Comparison of ENCODE assay signal across 7 cellular contexts in the genomic region with DNA sequence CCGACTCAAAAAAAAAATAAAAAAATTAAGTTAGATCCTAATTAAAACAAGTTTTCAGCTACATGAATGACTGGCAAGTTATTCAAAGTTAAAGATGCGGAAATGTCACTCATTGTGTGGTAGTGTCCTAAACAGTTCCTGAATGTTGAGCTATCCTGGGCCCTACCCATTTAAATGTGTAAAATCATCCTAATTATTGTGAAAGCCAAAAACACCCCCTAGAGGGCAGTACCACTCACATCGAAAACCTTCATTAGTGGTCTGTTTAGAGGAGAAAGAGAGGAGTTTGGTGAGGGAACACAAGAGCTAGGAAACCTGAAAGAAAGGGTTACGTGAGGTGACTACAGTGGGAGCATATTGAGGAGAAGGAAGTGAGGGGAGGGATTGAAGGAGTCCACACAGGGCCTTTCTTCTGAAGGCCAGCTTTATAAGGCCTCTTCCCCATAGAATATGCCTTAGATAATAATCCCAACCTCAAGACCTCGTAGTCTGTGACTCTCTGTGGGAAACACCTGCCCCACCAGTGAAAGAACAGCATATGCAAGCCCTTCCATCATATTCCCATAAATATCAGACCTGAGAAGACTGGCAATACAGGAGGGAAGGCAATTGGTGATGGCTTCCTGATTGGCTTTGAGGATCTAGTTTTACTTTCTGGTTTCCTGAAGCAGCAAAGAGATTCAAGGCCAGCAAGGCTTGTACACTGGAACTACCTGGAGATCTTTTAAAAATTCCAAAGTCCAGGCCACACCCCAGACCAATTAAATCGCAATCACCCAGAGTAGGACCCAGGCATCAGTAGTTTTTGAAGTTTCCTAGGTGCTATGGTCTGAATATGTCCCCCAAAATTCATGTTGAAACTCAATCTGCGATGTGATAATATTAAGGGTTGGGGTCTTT. TPM values are rescaled to one million over a fixed set of nuclear protein-coding genes. Genes with fewer than 3 reads are reported as not detected.
DNase-seq lines count a peak whose midpoint lies in the region; ATAC-seq and TF ChIP-seq lines count a peak whose summit lies in the region.

No MANE protein-coding gene starts in this region.

- no peak overlapping the region for H2AFZ ChIP-seq in GM23338

- H3K4me1 Mint-ChIP-seq in GM23338 (peaks cover 21% of the 10 kb centered on the region; the same call in 2 of the 3 replicates), endodermal cell (peaks cover 35% of the 10 kb centered on the region), natural killer cell (peaks cover 33 to 37% of the 10 kb centered on the region in 2 donors)
- peaks cover 20% of the 10 kb centered on the region for H3K4me1 Mint-ChIP-seq in T-helper 2 cell treated with Interferon-gamma antibody and Interleukin-4, amounts not matched to agents 5 μg/mL and 100 μg/mL, for 36 hours (ENCODE audit: low read depth)

- peak; percentile 27 for ATAC-seq in GM23338
- peak; percentile 24 to 38 (median 36) for ATAC-seq in natural killer cell
- no peak for ATAC-seq in GM18519 (IDR thresholded peaks at IDR 0.05; ENCODE audit: low FRiP score, unreplicated experiment)

- H3K27me3 ChIP-seq in GM23338 (ENCODE audit: insufficient read depth) (peaks cover 7% of the 10 kb centered on the region; the same call in 1 of the 2 replicates), endodermal cell (ENCODE audit: control insufficient read depth, insufficient read depth, low read length, poor library complexity, severe bottlenecking) (no peaks in the 10 kb centered on the region)

- peaks cover 6% of the 10 kb centered on the region; the same call in 1 of the 2 replicates for H3K79me2 ChIP-seq in GM23338 (replicated peaks; ENCODE audit: insufficient read depth)

- no peak overlapping the region for H3K4me3 Mint-ChIP-seq in GM23338
- H3K4me3 Mint-ChIP-seq in T-helper 2 cell treated with Interferon-gamma antibody and Interleukin-4, amounts not matched to agents 5 μg/mL and 100 μg/mL, for 36 hours: no peak overlapping the region
- H3K4me3 Mint-ChIP-seq in endodermal cell: no peak overlapping the region
- no peak overlapping the region for H3K4me3 Mint-ChIP-seq in natural killer cell

- no peaks in the 10 kb centered on the region for H4K20me1 ChIP-seq in GM23338 (replicated peaks; ENCODE audit: insufficient read depth)

- H3K4me3 ChIP-seq in GM23338: no peak overlapping the region
- no peak overlapping the region for H3K4me3 ChIP-seq in endodermal cell (ENCODE audit: low read length)

- H3K27ac ChIP-seq in GM23338 (ENCODE audit: low read depth): no peak overlapping the region
- H3K27ac ChIP-seq in endodermal cell (ENCODE audit: low read depth, low read length): no peak overlapping the region

- TF ChIP-seq CTCF in GM23338 (conservative IDR thresholded peaks at IDR 0.05; ENCODE audit: low read depth in 2 of 2): peak; percentile 57 to 79
- peak; percentile 83 for TF ChIP-seq CTCF in endodermal cell (conservative IDR thresholded peaks at IDR 0.05)
- peak; percentile 73 for TF ChIP-seq CTCF in natural killer cell (IDR thresholded peaks at IDR 0.05)

- H3K9me3 ChIP-seq in endodermal cell (ENCODE audit: control insufficient read depth, low read length): no peaks in the 10 kb centered on the region

- DNase-seq in ELR (ENCODE audit: low read depth) (peak; percentile 67), GM23338 (ENCODE audit: low spot score) (peak; percentile 84), NCI-H1694 (lab: John Stamatoyannopoulos, UW) (peak; percentile 71), endodermal cell (peak; percentile 65), natural killer cell (no peak)
- no peak for DNase-seq in T-helper 2 cell treated with Interferon-gamma antibody and Interleukin-4, amounts not matched to agents 5 μg/mL and 100 μg/mL, for 36 hours (ENCODE audit: low spot score)

- H3K27me3 Mint-ChIP-seq in GM23338 (ENCODE audit: insufficient read depth, low read depth, poor library complexity): peaks cover 10% of the 10 kb centered on the region
- no peaks in the 10 kb centered on the region for H3K27me3 Mint-ChIP-seq in T-helper 2 cell treated with Interferon-gamma antibody and Interleukin-4, amounts not matched to agents 5 μg/mL and 100 μg/mL, for 36 hours (ENCODE audit: low read depth)
- H3K27me3 Mint-ChIP-seq in endodermal cell (ENCODE audit: insufficient read depth): no peaks in the 10 kb centered on the region
- H3K27me3 Mint-ChIP-seq in natural killer cell (ENCODE audit: low read depth in 2 of 2): no peaks in the 10 kb centered on the region

- 77 to 86% methylated on average over 3 to 7 of the region's 7 CpGs for WGBS in endodermal cell (ENCODE audit: insufficient coverage in 1 of 2, insufficient read length in 1 of 2), 2 experiments

- H3K36me3 Mint-ChIP-seq in GM23338 (ENCODE audit: low read depth) (no peaks in the 10 kb centered on the region; the same call in 2 of the 3 replicates), endodermal cell (ENCODE audit: low read depth) (no peaks in the 10 kb centered on the region), natural killer cell (no peaks in the 10 kb centered on the region)
- H3K36me3 Mint-ChIP-seq in T-helper 2 cell treated with Interferon-gamma antibody and Interleukin-4, amounts not matched to agents 5 μg/mL and 100 μg/mL, for 36 hours (ENCODE audit: low read depth): no peaks in the 10 kb centered on the region

- H3K9ac ChIP-seq in endodermal cell (ENCODE audit: extremely low read depth, low read length, poor library complexity, severe bottlenecking): no peak overlapping the region

- no peak overlapping the region for H3K4me2 ChIP-seq in GM23338

- no peak overlapping the region for H3K27ac Mint-ChIP-seq in GM23338
- H3K27ac Mint-ChIP-seq in T-helper 2 cell treated with Interferon-gamma antibody and Interleukin-4, amounts not matched to agents 5 μg/mL and 100 μg/mL, for 36 hours: peak overlapping the region; percentile 12
- H3K27ac Mint-ChIP-seq in endodermal cell: no peak overlapping the region
- peak overlapping the region in 1 of 2 donors; percentile 64 for H3K27ac Mint-ChIP-seq in natural killer cell

- H3K9me3 Mint-ChIP-seq in GM23338 (no peaks in the 10 kb centered on the region; the same call in 1 of the 3 replicates), endodermal cell (no peaks in the 10 kb centered on the region), natural killer cell (no peaks in the 10 kb centered on the region)
- no peaks in the 10 kb centered on the region for H3K9me3 Mint-ChIP-seq in T-helper 2 cell treated with Interferon-gamma antibody and Interleukin-4, amounts not matched to agents 5 μg/mL and 100 μg/mL, for 36 hours

- H3F3A ChIP-seq in GM23338 (replicated peaks; ENCODE audit: low read depth): peaks cover 4% of the 10 kb centered on the region; the same call in 1 of the 2 replicates

- intact Hi-C loops in natural killer cell (cut with micrococcal nuclease): loop anchor here (1.0 to 2.0 kb wide), 2 partner anchors 25 to 73 kb away; partner anchors contain the start of gene PARP2

- peaks cover 18% of the 10 kb centered on the region for H3K4me1 ChIP-seq in GM23338 (ENCODE audit: insufficient read depth)
- peaks cover 9% of the 10 kb centered on the region for H3K4me1 ChIP-seq in endodermal cell (ENCODE audit: control insufficient read depth, insufficient read depth, low read length)

- H3K9me2 ChIP-seq in GM23338 (ENCODE audit: insufficient read depth): no peaks in the 10 kb centered on the region

- H3K36me3 ChIP-seq in GM23338 (ENCODE audit: insufficient read depth): no peaks in the 10 kb centered on the region
- H3K36me3 ChIP-seq in endodermal cell (ENCODE audit: control insufficient read depth, insufficient read depth, low read length): no peaks in the 10 kb centered on the region

TF ChIP-seq in GM23338, 12 proteins besides CTCF, POLR2A, EP300 and RAD21 (continues in another document):
- TF ChIP-seq ZNF114 (CRISPR knock-in tag; IDR thresholded peaks at IDR 0.05) (no peak), EZH2phosphoT487 (IDR thresholded peaks at IDR 0.05; ENCODE audit: unreplicated experiment) (no peak)

RNA-seq across cellular contexts. Expression of gene TEP1, which starts 2.7 kb away (rescaled TPM):
- 8.5 and 12.9 TPM in 2 replicates for total RNA-seq in GM23338 (2014; rRNA removed; shearing (Covaris generic))
- 3.0 and 3.2 TPM in 2 replicates for polyA plus RNA-seq in GM23338 (2016; fragmentation: Nextera tagmentation; extraction: Ambion mirVana)
- total RNA-seq in endodermal cell (10 to 100 TPM; 33.8 to 34.0 TPM), natural killer cell (10 to 100 TPM; 76.3 to 83.2 (median 80.8) TPM)
- 8.8 TPM for polyA plus RNA-seq in endodermal cell (2013, experiment 1 of 2)
- polyA plus RNA-seq in endodermal cell (2013, experiment 2 of 2): 9.9 TPM

RNA-seq across cellular contexts. Expression of gene KLHL33, which starts 20.0 kb away (rescaled TPM):
- 0.12 and 0.35 TPM in 2 replicates for total RNA-seq in GM23338 (2014; rRNA removed; shearing (Covaris generic))
- 0.09 and 0.15 TPM in 2 replicates for polyA plus RNA-seq in GM23338 (2016; fragmentation: Nextera tagmentation; extraction: Ambion mirVana)
- under 1 TPM in 1 of 2 donors, not detected in 1; 0.09 TPM for total RNA-seq in endodermal cell
- polyA plus RNA-seq in endodermal cell (2013, experiment 1 of 2): not detected
- polyA plus RNA-seq in endodermal cell (2013, experiment 2 of 2): not detected
- under 1 TPM; 0.25 to 0.97 (median 0.31) TPM for total RNA-seq in natural killer cell

RNA-seq across cellular contexts. Expression of gene OSGEP, which starts 38.6 kb away (rescaled TPM):
- total RNA-seq in GM23338 (2014; rRNA removed; shearing (Covaris generic)): 59.5 and 62.8 TPM in 2 replicates
- 29.0 and 35.1 TPM in 2 replicates for polyA plus RNA-seq in GM23338 (2016; fragmentation: Nextera tagmentation; extraction: Ambion mirVana)
- total RNA-seq in endodermal cell: 10 to 100 TPM; 44.3 to 50.7 TPM
- polyA plus RNA-seq in endodermal cell (2013, experiment 1 of 2): 36.2 TPM
- 33.5 TPM for polyA plus RNA-seq in endodermal cell (2013, experiment 2 of 2)
- 10 to 100 TPM; 60.1 to 65.4 (median 63.3) TPM for total RNA-seq in natural killer cell

RNA-seq across cellular contexts. Expression of gene APEX1, which starts 39.1 kb away (rescaled TPM):
- total RNA-seq in GM23338 (2014; rRNA removed; shearing (Covaris generic)): 216 and 247 TPM in 2 replicates
- 279 and 291 TPM in 2 replicates for polyA plus RNA-seq in GM23338 (2016; fragmentation: Nextera tagmentation; extraction: Ambion mirVana)
- total RNA-seq in endodermal cell (100 to 1,000 TPM; 228 to 249 TPM), natural killer cell (10 to 100 TPM; 66.0 to 77.6 (median 74.9) TPM)
- 308 TPM for polyA plus RNA-seq in endodermal cell (2013, experiment 1 of 2)
- 267 TPM for polyA plus RNA-seq in endodermal cell (2013, experiment 2 of 2)

RNA-seq across cellular contexts. Expression of gene PIP4P1, which starts 45.3 kb away (rescaled TPM):
- 24.8 and 26.4 TPM in 2 replicates for total RNA-seq in GM23338 (2014; rRNA removed; shearing (Covaris generic))
- 18.9 and 20.9 TPM in 2 replicates for polyA plus RNA-seq in GM23338 (2016; fragmentation: Nextera tagmentation; extraction: Ambion mirVana)
- total RNA-seq in endodermal cell (10 to 100 TPM; 32.1 to 38.1 TPM), natural killer cell (10 to 100 TPM; 61.5 to 68.2 (median 63.3) TPM)
- 39.0 TPM for polyA plus RNA-seq in endodermal cell (2013, experiment 1 of 2)
- polyA plus RNA-seq in endodermal cell (2013, experiment 2 of 2): 45.4 TPM

Comparison
In these comparisons a context has a peak if more than half of its experiments do, and no peak if none do; other contexts are left out.
1. DNase-seq: peak in ELR (single experiment), GM23338 (single experiment), NCI-H1694 (single experiment) and endodermal cell (single experiment); none in T-helper 2 cell treated with Interferon-gamma antibody and Interleukin-4, amounts not matched to agents 5 μg/mL and 100 μg/mL, for 36 hours (single experiment) and natural killer cell (single experiment).
2. Peak in every context shown above with its lines, with median percentiles within 50 percentile points of each other: CTCF ChIP-seq.